Comparison of ENCODE assay signal across 26 cellular contexts in genomic region chr6:134594881-134595280, GRCh38.
"Had no signal": no experiment of that assay in that cellular context is flagged by ENCODE, and none has a peak within 500 bp of the region (broad histone marks: within the 10 kb centered on the region; RNA-seq: fewer than 3 reads in every experiment).

No MANE protein-coding gene starts in this region.

- H3K9me3 Mint-ChIP-seq: memory B cell; natural killer cell; stimulated activated effector memory CD8-positive, alpha-beta T cell treated with anti-CD3 and anti-CD28 coated beads, Interleukin-12 subunit alpha, Interleukin-12 subunit beta, amount 100 ng/mL, for 72 hours had no signal

- H3K36me3 Mint-ChIP-seq: immature natural killer cell; memory B cell; natural killer cell; stimulated activated effector memory CD8-positive, alpha-beta T cell treated with anti-CD3 and anti-CD28 coated beads, Interleukin-12 subunit alpha, Interleukin-12 subunit beta, amount 100 ng/mL, for 72 hours had no signal

- H3K9me3 ChIP-seq: esophagus muscularis mucosa, heart right ventricle, lower lobe of right lung, ovary, psoas muscle, sigmoid colon, suprapubic skin, transverse colon, vagina had no signal

- H3K27ac Mint-ChIP-seq: immature natural killer cell; memory B cell; natural killer cell; stimulated activated effector memory CD8-positive, alpha-beta T cell treated with anti-CD3 and anti-CD28 coated beads, Interleukin-12 subunit alpha, Interleukin-12 subunit beta, amount 100 ng/mL, for 72 hours had no signal

- FAIRE-seq: endothelial cell of umbilical vein, keratinocyte had no signal

- H3K27me3 ChIP-seq: esophagus muscularis mucosa, heart right ventricle, ovary, sigmoid colon, suprapubic skin, transverse colon, vagina had no signal

- H3K27me3 Mint-ChIP-seq: memory B cell had no signal

- H3K4me3 Mint-ChIP-seq: immature natural killer cell; memory B cell; natural killer cell; stimulated activated effector memory CD8-positive, alpha-beta T cell treated with anti-CD3 and anti-CD28 coated beads, Interleukin-12 subunit alpha, Interleukin-12 subunit beta, amount 100 ng/mL, for 72 hours had no signal

- H3K27ac ChIP-seq: esophagus muscularis mucosa, heart right ventricle, lower lobe of right lung, ovary, psoas muscle, sigmoid colon, suprapubic skin, transverse colon had no signal

- H3K36me3 ChIP-seq: esophagus muscularis mucosa, heart right ventricle, lower lobe of right lung, ovary, sigmoid colon, suprapubic skin, transverse colon, vagina had no signal

- ATAC-seq: left ventricle myocardium superior; lower lobe of right lung; natural killer cell; psoas muscle; right cardiac atrium; stimulated activated effector memory CD8-positive, alpha-beta T cell treated with anti-CD3 and anti-CD28 coated beads, Interleukin-12 subunit alpha, Interleukin-12 subunit beta, amount 100 ng/mL, for 72 hours had no signal

- H3K4me3 ChIP-seq: esophagus muscularis mucosa, heart right ventricle, lower lobe of right lung, ovary, psoas muscle, sigmoid colon, suprapubic skin, transverse colon, vagina had no signal

- H3K4me1 ChIP-seq: esophagus muscularis mucosa, heart right ventricle, lower lobe of right lung, psoas muscle, sigmoid colon, suprapubic skin, transverse colon had no signal

- H3K4me1 Mint-ChIP-seq: immature natural killer cell; memory B cell; natural killer cell; stimulated activated effector memory CD8-positive, alpha-beta T cell treated with anti-CD3 and anti-CD28 coated beads, Interleukin-12 subunit alpha, Interleukin-12 subunit beta, amount 100 ng/mL, for 72 hours had no signal

- DNase-seq: cortex of kidney; effector memory CD4-positive, alpha-beta T cell; foreskin melanocyte; glutamatergic neuron; heart right ventricle; hippocampal formation; immature natural killer cell; left ventricle myocardium superior; lower lobe of right lung; natural killer cell; occipital lobe; ovary; psoas muscle; right cardiac atrium; sigmoid colon; stimulated activated CD4-positive, alpha-beta T cell treated with anti-CD3 and anti-CD28 coated beads, Interleukin-2, amount 100 ng/mL, for 24 hours; stimulated activated CD4-positive, alpha-beta T cell treated with anti-CD3 and anti-CD28 coated beads, Interleukin-4, amount 100 ng/mL, for 24 hours; stimulated activated naive CD4-positive, alpha-beta T cell treated with Interleukin-2 at 50 U/mL for 16 hours; transverse colon had no signal
